In genomic region chr11:118415739-118416068, GRCh38 we compare ENCODE assay signal across 8 cellular contexts. TPM values are rescaled to one million over a fixed set of nuclear protein-coding genes. Genes with fewer than 3 reads are reported as not detected.
DNase-seq lines count a peak whose midpoint lies in the region; ATAC-seq, FAIRE-seq and TF ChIP-seq lines count a peak whose summit lies in the region.
"Had no signal": no experiment of that assay in that cellular context is flagged by ENCODE, and none has a peak within 500 bp of the region (broad histone marks: within the 10 kb centered on the region; RNA-seq: fewer than 3 reads in every experiment).

No MANE protein-coding gene starts in this region.

- H3K36me3 ChIP-seq in adipocyte (ENCODE audit: control insufficient read depth, insufficient read depth, low read length, severe bottlenecking) (no peaks in the 10 kb centered on the region), keratinocyte (ENCODE audit: control insufficient read depth in 2 of 2, extremely low read depth in 1 of 2, insufficient read depth in 2 of 2, low read length in 2 of 2) (no peaks in the 10 kb centered on the region)
- H3K36me3 ChIP-seq: uterus had no signal

- TF ChIP-seq CTCF in keratinocyte (optimal IDR thresholded peaks at IDR 0.05 in 1 of 3, IDR thresholded peaks at IDR 0.05 in 1 of 3, conservative IDR thresholded peaks at IDR 0.05 in 1 of 3; ENCODE audit: extremely low read depth in 1 of 3, insufficient read depth in 2 of 3, low read length in 3 of 3), result no peak

- H2AFZ ChIP-seq in keratinocyte (ENCODE audit: control insufficient read depth, low read length), result no peak overlapping the region

- H3K4me2 ChIP-seq in keratinocyte (ENCODE audit: control insufficient read depth, extremely low read depth, insufficient read depth, low read depth, low read length), result no peak overlapping the region

- H3K9me3 ChIP-seq in adipocyte (ENCODE audit: control insufficient read depth, low read length) (no peaks in the 10 kb centered on the region), keratinocyte (ENCODE audit: control insufficient read depth, low read depth, low read length) (no peaks in the 10 kb centered on the region)
- H3K9me3 ChIP-seq: uterus had no signal

- H3K27me3 ChIP-seq in adipocyte (replicated peaks; ENCODE audit: control insufficient read depth, insufficient read depth, low read length) (no peaks in the 10 kb centered on the region), keratinocyte (ENCODE audit: control insufficient read depth, extremely low read depth, insufficient read depth, low read length) (no peaks in the 10 kb centered on the region)
- H3K27me3 ChIP-seq: uterus had no signal

- no peaks in the 10 kb centered on the region for H4K20me1 ChIP-seq in keratinocyte (ENCODE audit: control insufficient read depth, extremely low read depth, insufficient read depth, low read length)

- no peak for ATAC-seq in HG02678 (IDR thresholded peaks at IDR 0.05; ENCODE audit: unreplicated experiment)
- no peak for ATAC-seq in GM18517 (IDR thresholded peaks at IDR 0.05; ENCODE audit: unreplicated experiment)
- ATAC-seq in HG02938 (IDR thresholded peaks at IDR 0.05; ENCODE audit: unreplicated experiment), result no peak

- H3K4me3 ChIP-seq in adipocyte (ENCODE audit: low read length) (no peak overlapping the region), keratinocyte (ENCODE audit: control insufficient read depth in 2 of 3, extremely low read depth in 1 of 3, insufficient read depth in 2 of 3, low read depth in 1 of 3, low read length in 3 of 3) (no peak overlapping the region)
- H3K4me3 ChIP-seq: uterus had no signal

- dilution Hi-C loops in keratinocyte (cut with MboI; ENCODE audit: extremely low pct_ligation_motif_present, low sequenced_read_pairs), result no loop called here

- peak; percentile 97 for FAIRE-seq in keratinocyte (lab: Jason Lieb, UNC)

- H3K9me1 ChIP-seq in keratinocyte (ENCODE audit: control insufficient read depth, extremely low read depth, insufficient read depth, low read length), result peaks cover 3% of the 10 kb centered on the region

- H3K4me1 ChIP-seq in adipocyte (ENCODE audit: control insufficient read depth, insufficient read depth, low read length) (peaks cover 13% of the 10 kb centered on the region), keratinocyte (ENCODE audit: control insufficient read depth, extremely low read depth, insufficient read depth, low read length) (peaks cover 20% of the 10 kb centered on the region)
- H3K4me1 ChIP-seq: uterus had no signal

- H3K27ac ChIP-seq in keratinocyte (ENCODE audit: control insufficient read depth, insufficient read depth, low read length), result no peak overlapping the region
- H3K27ac ChIP-seq: uterus had no signal

- DNase-seq in ELF-1 (ENCODE audit: low read depth, low spot score) (peak; percentile 79), LoVo (ENCODE audit: low spot score) (peak; percentile 25), adipocyte (ENCODE audit: low read depth) (peak; percentile 92), keratinocyte (ENCODE audit: low read depth, low spot score) (peak; percentile 52)

- H3K79me2 ChIP-seq in keratinocyte (ENCODE audit: control insufficient read depth, insufficient read depth, low read length), result no peaks in the 10 kb centered on the region

- H3K9ac ChIP-seq in adipocyte (ENCODE audit: low read length) (peak overlapping the region; percentile 32), keratinocyte (ENCODE audit: control insufficient read depth, extremely low read depth, insufficient read depth, low read length) (no peak overlapping the region)

RNA-seq across cellular contexts. Expression of gene ATP5MG, which starts 14.3 kb away (rescaled TPM):
- polyA plus RNA-seq in keratinocyte, result 259 to 463 TPM (median 338 TPM) in 3 replicates
- 546 TPM for polyA plus RNA-seq in keratinocyte (2011; ENCODE audit: low read depth)
- 301 and 380 TPM in 2 replicates for polyA plus RNA-seq in keratinocyte (2011; cell fraction: cytosol; rRNA removed)
- 90.3 and 111 TPM in 2 replicates for polyA plus RNA-seq in keratinocyte (2011; cell fraction: nucleus; rRNA removed)
- polyA plus RNA-seq in keratinocyte (2012; ENCODE audit: low replicate concordance), result 257 and 363 TPM in 2 replicates
- 63.0 to 71.2 TPM (median 67.8 TPM) in 3 replicates for polyA minus RNA-seq in keratinocyte
- polyA minus RNA-seq in keratinocyte (2011; cell fraction: cytosol; rRNA and poly(A)+ RNA removed), result 76.2 TPM
- polyA minus RNA-seq in keratinocyte (2011; cell fraction: nucleus; rRNA and poly(A)+ RNA removed), result 6.5 and 11.6 TPM in 2 replicates

RNA-seq across cellular contexts. Expression of gene KMT2A, which starts 20.6 kb away (rescaled TPM):
- polyA plus RNA-seq in keratinocyte, result 7.6 to 14.5 TPM (median 11.7 TPM) in 3 replicates
- 11.5 TPM for polyA plus RNA-seq in keratinocyte (2011; ENCODE audit: low read depth)
- polyA plus RNA-seq in keratinocyte (2011; cell fraction: cytosol; rRNA removed), result 7.6 and 9.6 TPM in 2 replicates
- 48.5 and 50.1 TPM in 2 replicates for polyA plus RNA-seq in keratinocyte (2011; cell fraction: nucleus; rRNA removed)
- polyA plus RNA-seq in keratinocyte (2012; ENCODE audit: low replicate concordance), result 10.6 and 13.2 TPM in 2 replicates
- 30.1 to 66.2 TPM (median 64.3 TPM) in 3 replicates for polyA minus RNA-seq in keratinocyte
- 17.8 TPM for polyA minus RNA-seq in keratinocyte (2011; cell fraction: cytosol; rRNA and poly(A)+ RNA removed)
- 60.8 and 105 TPM in 2 replicates for polyA minus RNA-seq in keratinocyte (2011; cell fraction: nucleus; rRNA and poly(A)+ RNA removed)

RNA-seq across cellular contexts. Expression of gene UBE4A, which starts 56.3 kb away (rescaled TPM):
- 11.9 to 19.5 TPM (median 14.8 TPM) in 3 replicates for polyA plus RNA-seq in keratinocyte
- 7.9 TPM for polyA plus RNA-seq in keratinocyte (2011; ENCODE audit: low read depth)
- 5.7 and 11.4 TPM in 2 replicates for polyA plus RNA-seq in keratinocyte (2011; cell fraction: cytosol; rRNA removed)
- polyA plus RNA-seq in keratinocyte (2011; cell fraction: nucleus; rRNA removed), result 35.1 and 41.5 TPM in 2 replicates
- polyA plus RNA-seq in keratinocyte (2012; ENCODE audit: low replicate concordance), result 10.3 and 14.8 TPM in 2 replicates
- polyA minus RNA-seq in keratinocyte, result 23.3 to 33.3 TPM (median 29.3 TPM) in 3 replicates
- polyA minus RNA-seq in keratinocyte (2011; cell fraction: cytosol; rRNA and poly(A)+ RNA removed), result 15.0 TPM
- polyA minus RNA-seq in keratinocyte (2011; cell fraction: nucleus; rRNA and poly(A)+ RNA removed), result 36.3 and 59.3 TPM in 2 replicates

Comparison
In these comparisons a context has a peak if more than half of its experiments do, and no peak if none do; other contexts are left out.
1. DNase-seq: peak in every context shown above with its lines; median percentile 92 in adipocyte; 79 in ELF-1; 52 in keratinocyte; 25 in LoVo.